In genomic region chr2:8587251-8587791, GRCh38 we compare ENCODE assay signal across 19 cellular contexts.
"Had no signal": no experiment of that assay in that cellular context is flagged by ENCODE, and none has a peak within 500 bp of the region (broad histone marks: within the 10 kb centered on the region; RNA-seq: fewer than 3 reads in every experiment).

No MANE protein-coding gene starts in this region.

- H3K4me3 ChIP-seq: gastrocnemius medialis, heart left ventricle, tibial artery, vagina had no signal

- ATAC-seq: activated T-cell treated with anti-CD3 and anti-CD28 coated beads, Interleukin-2, amount 50 U/mL, for 72 hours; gastrocnemius medialis; heart left ventricle had no signal

- H3K27ac Mint-ChIP-seq: activated B cell treated with CpG ODN at 0.5 μM for 24 hours; activated T-cell treated with anti-CD3 and anti-CD28 coated beads, Interleukin-2, amount 50 U/mL, for 72 hours had no signal

- DNase-seq: activated B cell treated with CpG ODN at 0.5 μM for 24 hours; activated CD4-positive, alpha-beta T cell treated with anti-CD3 and anti-CD28 coated beads, Interleukin-2, amount 50 U/mL, for 4 hours; activated gamma-delta T cell treated with Interleukin-2 at 50 U/mL for 16 hours; activated naive CD8-positive, alpha-beta T cell treated with anti-CD3 and anti-CD28 coated beads, Interleukin-2, amount 10 ng/mL, durations not matched to agents 7 days and 5 days; activated T-cell treated with anti-CD3 and anti-CD28 coated beads, Interleukin-2, amount 50 U/mL, for 72 hours; anterior cingulate cortex; cerebellar nuclear complex; effector memory CD4-positive, alpha-beta T cell; gastrocnemius medialis; retina; SIG-M5; stimulated activated naive CD4-positive, alpha-beta T cell; T-helper 2 cell; tibial artery had no signal

- H3K4me3 Mint-ChIP-seq: activated B cell treated with CpG ODN at 0.5 μM for 24 hours; activated T-cell treated with anti-CD3 and anti-CD28 coated beads, Interleukin-2, amount 50 U/mL, for 72 hours; dendritic cell treated with granulocyte-macrophage colony-stimulating factor and Interleukin-4, amounts not matched to agents 40 ng/mL and 50 ng/mL, for 4 days; neural crest cell had no signal

- H3K36me3 ChIP-seq: gastrocnemius medialis, heart left ventricle, tibial artery, vagina had no signal

- H3K27me3 ChIP-seq: gastrocnemius medialis, heart left ventricle, tibial artery, vagina had no signal

- H3K4me1 ChIP-seq: vagina had no signal

- H3K27ac ChIP-seq: epithelial cell of prostate, gastrocnemius medialis, heart left ventricle, tibial artery, vagina had no signal

- H3K9me3 Mint-ChIP-seq: activated B cell treated with CpG ODN at 0.5 μM for 24 hours; activated naive CD8-positive, alpha-beta T cell treated with anti-CD3 and anti-CD28 coated beads, Interleukin-2, amount 10 ng/mL, durations not matched to agents 7 days and 5 days; activated T-cell treated with anti-CD3 and anti-CD28 coated beads, Interleukin-2, amount 50 U/mL, for 72 hours; dendritic cell treated with granulocyte-macrophage colony-stimulating factor and Interleukin-4, amounts not matched to agents 40 ng/mL and 50 ng/mL, for 4 days; neural crest cell had no signal

- H3K9me3 ChIP-seq: gastrocnemius medialis, heart left ventricle, tibial artery, vagina had no signal

- H3K36me3 Mint-ChIP-seq: activated naive CD8-positive, alpha-beta T cell treated with anti-CD3 and anti-CD28 coated beads, Interleukin-2, amount 10 ng/mL, durations not matched to agents 7 days and 5 days had no signal
